In genomic region chr4:112282860-112283667, GRCh38 we compare ENCODE assay signal across 11 cellular contexts. TPM values are rescaled to one million over a fixed set of nuclear protein-coding genes. Genes with fewer than 3 reads are reported as not detected.
A peak's percentile ranks its signal among the peaks of the same experiment; 100 is the strongest.
DNase-seq lines count a peak whose midpoint lies in the region; ATAC-seq, FAIRE-seq and TF ChIP-seq lines count a peak whose summit lies in the region.
"Had no signal": no experiment of that assay in that cellular context is flagged by ENCODE, and none has a peak within 500 bp of the region (broad histone marks: within the 10 kb centered on the region; RNA-seq: fewer than 3 reads in every experiment).

No MANE protein-coding gene starts in this region.

- H3K36me3 ChIP-seq in GM06990 (ENCODE audit: control insufficient read depth, insufficient read depth, low read length) (peaks cover 2% of the 10 kb centered on the region; the same call in 1 of the 2 replicates), astrocyte (ENCODE audit: insufficient read depth, low read length) (no peaks in the 10 kb centered on the region)

- peaks cover 24% of the 10 kb centered on the region for H3K79me2 ChIP-seq in astrocyte (ENCODE audit: insufficient read depth, low read length)

- H4K20me1 ChIP-seq in astrocyte (ENCODE audit: insufficient read depth, low read length), result peaks cover 3% of the 10 kb centered on the region

- FAIRE-seq in astrocyte (lab: Jason Lieb, UNC) (no peak), GM19239 (lab: Jason Lieb, UNC) (no peak)

- H3K4me3 Mint-ChIP-seq in astrocyte (ENCODE audit: unreplicated experiment) (no peak overlapping the region), nephron progenitor cell (peak overlapping the region; percentile 57)

- H3K27ac Mint-ChIP-seq in astrocyte (ENCODE audit: unreplicated experiment) (no peak overlapping the region), nephron progenitor cell (no peak overlapping the region)

- H2AFZ ChIP-seq in astrocyte (ENCODE audit: low read depth, low read length), result no peak overlapping the region

- H3K27me3 ChIP-seq in GM06990 (replicated peaks; ENCODE audit: control insufficient read depth, insufficient read depth, low read length), result no peaks in the 10 kb centered on the region
- no peaks in the 10 kb centered on the region for H3K27me3 ChIP-seq in astrocyte (ENCODE audit: insufficient read depth, low read length)
- H3K27me3 ChIP-seq: SJSA1 had no signal

- peak overlapping the region; percentile 98 for H3K4me2 ChIP-seq in astrocyte (ENCODE audit: low read length)

- H3K4me3 ChIP-seq in GM06990 (replicated peaks; ENCODE audit: low read depth, low read length) (peak overlapping the region; percentile 78), astrocyte (ENCODE audit: insufficient read depth, low read depth, low read length) (no peak overlapping the region)

- peaks cover 12% of the 10 kb centered on the region for H3K4me1 ChIP-seq in astrocyte (ENCODE audit: insufficient read depth, low read length)

- no peak overlapping the region for H3K9ac ChIP-seq in astrocyte (ENCODE audit: low read length)

- no peak for ATAC-seq in GM19395 (IDR thresholded peaks at IDR 0.05; ENCODE audit: unreplicated experiment)

- H3K36me3 Mint-ChIP-seq in astrocyte (ENCODE audit: low read depth, unreplicated experiment), result peaks cover 2% of the 10 kb centered on the region
- H3K36me3 Mint-ChIP-seq in nephron progenitor cell (ENCODE audit: low read depth), result peaks cover 28% of the 10 kb centered on the region

- no peak for DNase-seq in GM06990 (ENCODE audit: extremely low read depth, insufficient read length)
- peak; percentile 21 for DNase-seq in M059J (ENCODE audit: low read depth)
- DNase-seq in astrocyte (ENCODE audit: low read depth), result no peak
- DNase-seq in nephron progenitor cell, result no peak
- no peak for DNase-seq in putamen (ENCODE audit: low spot score)
- no peak for DNase-seq in GM19239 (ENCODE audit: insufficient read length, low spot score)
- DNase-seq: MV-4-11; NCI-H526 treated with DMSO at 0.1 percent for 48 hours; stimulated activated CD4-positive, alpha-beta T cell treated with anti-CD3 and anti-CD28 coated beads, Interleukin-2, amount 100 ng/mL, for 48 hours had no signal

- peaks cover 5% of the 10 kb centered on the region for H3K9me3 Mint-ChIP-seq in astrocyte (ENCODE audit: unreplicated experiment)
- H3K9me3 Mint-ChIP-seq in nephron progenitor cell, result peaks cover 24% of the 10 kb centered on the region

- no peak overlapping the region for H3K27ac ChIP-seq in astrocyte (ENCODE audit: low read depth, low read length)

- TF ChIP-seq CTCF in GM06990 (IDR thresholded peaks at IDR 0.05; ENCODE audit: insufficient read depth, low read length, poor library complexity, severe bottlenecking) (no peak), astrocyte (IDR thresholded peaks at IDR 0.05; ENCODE audit: insufficient read depth, low read depth, low read length) (no peak), nephron progenitor cell (IDR thresholded peaks at IDR 0.05) (no peak)

- H3K27me3 Mint-ChIP-seq in astrocyte (ENCODE audit: low read depth, unreplicated experiment) (no peaks in the 10 kb centered on the region), nephron progenitor cell (ENCODE audit: low read depth, poor library complexity) (no peaks in the 10 kb centered on the region)

- no peaks in the 10 kb centered on the region for H3K9me3 ChIP-seq in astrocyte (ENCODE audit: insufficient read depth, low read depth, low read length)
- H3K9me3 ChIP-seq: SJSA1 had no signal

- H3K4me1 Mint-ChIP-seq in astrocyte (ENCODE audit: low read depth, unreplicated experiment) (no peaks in the 10 kb centered on the region), nephron progenitor cell (peaks cover 25% of the 10 kb centered on the region)

RNA-seq across cellular contexts. Expression of gene TIFA, which starts 2.6 kb away (rescaled TPM):
- 5.8 and 15.1 TPM in 2 replicates for total RNA-seq in M059J (2014; rRNA removed; shearing (Covaris generic))
- total RNA-seq in astrocyte, result 1.4 and 3.2 TPM in 2 replicates

RNA-seq across cellular contexts. Expression of gene ALPK1, which starts 14.1 kb away (rescaled TPM):
- 9.7 and 12.0 TPM in 2 replicates for total RNA-seq in M059J (2014; rRNA removed; shearing (Covaris generic))
- 0.94 and 1.4 TPM in 2 replicates for total RNA-seq in astrocyte

RNA-seq across cellular contexts. Expression of gene AP1AR, which starts 51.5 kb away (rescaled TPM):
- total RNA-seq in M059J (2014; rRNA removed; shearing (Covaris generic)), result 6.9 and 10.4 TPM in 2 replicates
- 18.9 and 20.0 TPM in 2 replicates for total RNA-seq in astrocyte
